Comparison of ENCODE assay signal across 16 cellular contexts in the genomic region with DNA sequence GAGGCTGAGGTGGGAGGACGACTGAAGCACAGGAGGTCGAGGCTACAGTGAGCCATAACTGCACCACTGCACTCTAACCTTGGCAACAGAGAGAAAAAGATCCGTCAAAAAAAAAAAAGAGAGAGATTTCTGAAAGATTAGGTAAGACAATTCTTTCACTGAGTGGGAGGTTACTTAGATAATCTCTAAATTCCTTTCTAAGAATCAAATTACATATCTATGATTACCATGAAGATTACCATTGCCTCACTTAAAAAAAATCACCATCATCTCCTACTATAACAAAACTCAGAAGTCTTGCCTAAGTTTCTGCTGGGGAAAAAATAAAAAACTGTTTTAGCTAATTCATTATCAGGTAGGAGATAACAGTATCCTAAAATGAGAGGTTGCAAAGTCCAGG.
"Had no signal": no experiment of that assay in that cellular context is flagged by ENCODE, and none has a peak within 500 bp of the region (broad histone marks: within the 10 kb centered on the region; RNA-seq: fewer than 3 reads in every experiment).

No MANE protein-coding gene starts in this region.

- ATAC-seq: foreskin keratinocyte; left colon; pancreas; stimulated activated effector memory CD8-positive, alpha-beta T cell treated with anti-CD3 and anti-CD28 coated beads, Interleukin-12 subunit alpha, Interleukin-12 subunit beta, amount 100 ng/mL, for 72 hours had no signal

- H3K36me3 ChIP-seq: esophagus squamous epithelium, pancreas, sigmoid colon, thoracic aorta had no signal

- H3K27ac ChIP-seq: esophagus squamous epithelium, foreskin keratinocyte, pancreas, sigmoid colon, thoracic aorta had no signal

- DNase-seq: activated CD4-positive, alpha-beta memory T cell treated with anti-CD3 and anti-CD28 coated beads, Interleukin-2, amount 10 ng/mL, durations not matched to agents 7 days and 5 days; activated naive CD4-positive, alpha-beta T cell treated with anti-CD3 and anti-CD28 coated beads, Interleukin-2, amount 10 ng/mL, durations not matched to agents 7 days and 5 days; activated T-cell treated with anti-CD3 and anti-CD28 coated beads, Interleukin-2, amount 50 U/mL, for 24 hours; cortex of kidney; effector CD8-positive, alpha-beta T cell; esophagus squamous epithelium; foreskin keratinocyte; head of caudate nucleus; left colon; naive B cell; pancreas; sigmoid colon; stimulated activated CD4-positive, alpha-beta T cell treated with anti-CD3 and anti-CD28 coated beads, Interleukin-2, amount 100 ng/mL, for 24 hours had no signal

- H3K9me3 ChIP-seq: esophagus squamous epithelium, pancreas, sigmoid colon, thoracic aorta had no signal

- H3K27me3 ChIP-seq: foreskin keratinocyte, pancreas, sigmoid colon had no signal

- H3K4me3 ChIP-seq: esophagus squamous epithelium, lung, pancreas, sigmoid colon, thoracic aorta had no signal

- H3K4me1 ChIP-seq: esophagus squamous epithelium, foreskin keratinocyte, pancreas had no signal
